In genomic region chr2:160063266-160063665, GRCh38 we compare ENCODE assay signal across 9 cellular contexts. TPM values are rescaled to one million over a fixed set of nuclear protein-coding genes. Genes with fewer than 3 reads are reported as not detected.
DNase-seq lines count a peak whose midpoint lies in the region; ATAC-seq, FAIRE-seq and TF ChIP-seq lines count a peak whose summit lies in the region.
"Had no signal": no experiment of that assay in that cellular context is flagged by ENCODE, and none has a peak within 500 bp of the region (broad histone marks: within the 10 kb centered on the region; RNA-seq: fewer than 3 reads in every experiment).

No MANE protein-coding gene starts in this region.

- CTCF ChIA-PET in T-cell (lab: Charles Lee), result no interaction called here

- no peaks in the 10 kb centered on the region for H3K9me3 ChIP-seq in pancreas

- no peaks in the 10 kb centered on the region for H3K36me3 ChIP-seq in pancreas

- WGBS in pancreas, 2 donors, result 50 to 52% methylated on average over 5 of the region's 5 CpGs

- FAIRE-seq in pancreas (lab: Jason Lieb, UNC), result no peak

- intact Hi-C loops in pancreas (cut with DNase I), result no loop called here
- intact Hi-C loops in posterior cingulate gyrus (cut with DNase I), result no loop called here

- ATAC-seq in T-cell (replicated peaks in 1 of 4) (no peak), pancreas (peak; percentile 29 to 40 (median 32)), GM19328 (IDR thresholded peaks at IDR 0.05; ENCODE audit: unreplicated experiment) (no peak), GM19023 (IDR thresholded peaks at IDR 0.05; ENCODE audit: unreplicated experiment) (no peak)

- no peak for TF ChIP-seq CTCF in fibroblast of the aortic adventitia (IDR thresholded peaks at IDR 0.05; ENCODE audit: insufficient read depth, low read length)
- no peak for TF ChIP-seq CTCF in pancreas (IDR thresholded peaks at IDR 0.05)

- no peaks in the 10 kb centered on the region for H3K27me3 ChIP-seq in pancreas

- H3K9me3 Mint-ChIP-seq in T-cell, result no peaks in the 10 kb centered on the region

- no peaks in the 10 kb centered on the region for H3K4me1 ChIP-seq in pancreas

- no peak overlapping the region for H3K27ac ChIP-seq in pancreas

- no peak overlapping the region for H3K27ac Mint-ChIP-seq in T-cell

- H3K36me3 Mint-ChIP-seq in T-cell, result no peaks in the 10 kb centered on the region

- POLR2A ChIA-PET in T-cell (lab: Charles Lee), result no interaction called here

- H3K4me3 Mint-ChIP-seq in T-cell, result peak overlapping the region; percentile 55 to 75 (median 57)

- DNase-seq in CD1c-positive myeloid dendritic cell (ENCODE audit: extremely low spot score) (peak; percentile 2), T-cell (no peak), fibroblast of the aortic adventitia (ENCODE audit: low read depth) (no peak), pancreas (no peak), posterior cingulate gyrus (no peak), SK-N-DZ (ENCODE audit: low spot score) (no peak)
- DNase-seq: DMS 273 treated with DMSO at 0.1 percent for 48 hours had no signal

- H3K4me3 ChIP-seq in fibroblast of the aortic adventitia (ENCODE audit: low read depth, low read length) (peak overlapping the region; percentile 76), pancreas (peak overlapping the region in 2 of 4 donors; percentile 55 to 56)

- H3K4me1 Mint-ChIP-seq in T-cell, result peaks cover 6 to 11% (median 7%) of the 10 kb centered on the region in 3 donors

- H3K27me3 Mint-ChIP-seq in T-cell, result peaks cover 43 to 54% of the 10 kb centered on the region in 2 donors

RNA-seq across cellular contexts. Expression of gene PLA2R1, which starts 0.9 kb away (rescaled TPM):
- under 1 TPM in 1 of 5 donors, not detected in 4; 0.20 TPM for total RNA-seq in T-cell
- total RNA-seq in fibroblast of the aortic adventitia (ENCODE audit: low replicate concordance), result 25.0 and 27.0 TPM in 2 replicates
- 1 to 10 TPM in 2 of 6 donors, under 1 TPM in 4; 0.16 to 1.5 (median 0.71) TPM for total RNA-seq in pancreas
- under 1 TPM; 0.52 to 0.80 TPM for polyA plus RNA-seq in pancreas
- not detected in 2 replicates for polyA plus RNA-seq in SK-N-DZ (2014; cell fraction: cytosol; rRNA removed)
- not detected in 2 replicates for polyA plus RNA-seq in SK-N-DZ (2014; cell fraction: nucleus; rRNA removed)

Comparison
In these comparisons a context has a peak if more than half of its experiments do, and no peak if none do; other contexts are left out.
1. ATAC-seq: peak in pancreas (4 of 4); none in T-cell (0 of 4), GM19328 (single experiment) and GM19023 (single experiment).
2. RNA of gene PLA2R1, which starts 0.9 kb away (total RNA-seq): 25.0 to 27.0 TPM in fibroblast of the aortic adventitia; 0.16 to 1.5 TPM in pancreas and 0.20 TPM in T-cell; every median in the first group is over 10 times any median in the second.